ENCODE assay signal across 1 cellular context in genomic region chr20:45833883-45834796, GRCh38.
A peak's percentile ranks its signal among the peaks of the same experiment; 100 is the strongest.
TF ChIP-seq lines count a peak whose summit lies in the region.

No MANE protein-coding gene starts in this region.

TF ChIP-seq in A549, 52 proteins besides CTCF, POLR2A, EP300 and RAD21 (continued from another document):
- TF ChIP-seq, protein P1, sequence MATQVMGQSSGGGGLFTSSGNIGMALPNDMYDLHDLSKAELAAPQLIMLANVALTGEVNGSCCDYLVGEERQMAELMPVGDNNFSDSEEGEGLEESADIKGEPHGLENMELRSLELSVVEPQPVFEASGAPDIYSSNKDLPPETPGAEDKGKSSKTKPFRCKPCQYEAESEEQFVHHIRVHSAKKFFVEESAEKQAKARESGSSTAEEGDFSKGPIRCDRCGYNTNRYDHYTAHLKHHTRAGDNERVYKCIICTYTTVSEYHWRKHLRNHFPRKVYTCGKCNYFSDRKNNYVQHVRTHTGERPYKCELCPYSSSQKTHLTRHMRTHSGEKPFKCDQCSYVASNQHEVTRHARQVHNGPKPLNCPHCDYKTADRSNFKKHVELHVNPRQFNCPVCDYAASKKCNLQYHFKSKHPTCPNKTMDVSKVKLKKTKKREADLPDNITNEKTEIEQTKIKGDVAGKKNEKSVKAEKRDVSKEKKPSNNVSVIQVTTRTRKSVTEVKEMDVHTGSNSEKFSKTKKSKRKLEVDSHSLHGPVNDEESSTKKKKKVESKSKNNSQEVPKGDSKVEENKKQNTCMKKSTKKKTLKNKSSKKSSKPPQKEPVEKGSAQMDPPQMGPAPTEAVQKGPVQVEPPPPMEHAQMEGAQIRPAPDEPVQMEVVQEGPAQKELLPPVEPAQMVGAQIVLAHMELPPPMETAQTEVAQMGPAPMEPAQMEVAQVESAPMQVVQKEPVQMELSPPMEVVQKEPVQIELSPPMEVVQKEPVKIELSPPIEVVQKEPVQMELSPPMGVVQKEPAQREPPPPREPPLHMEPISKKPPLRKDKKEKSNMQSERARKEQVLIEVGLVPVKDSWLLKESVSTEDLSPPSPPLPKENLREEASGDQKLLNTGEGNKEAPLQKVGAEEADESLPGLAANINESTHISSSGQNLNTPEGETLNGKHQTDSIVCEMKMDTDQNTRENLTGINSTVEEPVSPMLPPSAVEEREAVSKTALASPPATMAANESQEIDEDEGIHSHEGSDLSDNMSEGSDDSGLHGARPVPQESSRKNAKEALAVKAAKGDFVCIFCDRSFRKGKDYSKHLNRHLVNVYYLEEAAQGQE (IDR thresholded peaks at IDR 0.05), result 0 out of 2 replicates have a peak, but pooled peaks have one; percentile 6
- TF ChIP-seq PHF8 (IDR thresholded peaks at IDR 0.05; ENCODE audit: borderline replicate concordance, low read depth), result peak; percentile 83
- no peak for TF ChIP-seq ZSCAN20 (CRISPR knock-in tag; IDR thresholded peaks at IDR 0.05)
- no peak for TF ChIP-seq NFE2L2 (conservative IDR thresholded peaks at IDR 0.05; ENCODE audit: low read length)
